24 cellular contexts compared by ENCODE assay signal in the genomic region with DNA sequence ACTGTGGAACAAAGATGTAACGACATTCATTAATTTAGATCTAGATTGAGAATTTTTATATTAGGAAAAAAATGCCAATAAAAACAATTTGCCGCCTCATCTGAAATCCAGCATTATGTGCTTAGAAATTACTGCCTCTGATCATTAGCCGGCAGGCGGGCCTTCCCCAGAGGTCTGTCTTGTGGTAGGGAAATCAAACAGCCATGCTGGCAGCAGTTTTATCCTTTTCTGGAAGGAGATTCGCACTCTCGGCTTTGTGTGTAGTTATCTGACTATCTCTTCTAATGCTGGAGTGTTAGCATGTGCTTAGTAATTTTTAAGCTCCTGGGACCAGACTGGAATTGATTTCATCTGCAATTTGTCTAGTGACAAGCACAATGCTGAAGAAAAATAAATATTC.
DNase-seq lines count a peak whose midpoint lies in the region; ATAC-seq and TF ChIP-seq lines count a peak whose summit lies in the region.
"Had no signal": no experiment of that assay in that cellular context is flagged by ENCODE, and none has a peak within 500 bp of the region (broad histone marks: within the 10 kb centered on the region; RNA-seq: fewer than 3 reads in every experiment).

No MANE protein-coding gene starts in this region.

- H3K27ac Mint-ChIP-seq in mesothelial cell of epicardium = peak overlapping the region; percentile 81
- H3K27ac Mint-ChIP-seq: CD8-positive, alpha-beta memory T cell had no signal

- no peaks in the 10 kb centered on the region for H3K27me3 Mint-ChIP-seq in mesothelial cell of epicardium (ENCODE audit: low read depth)
- H3K27me3 Mint-ChIP-seq: CD8-positive, alpha-beta memory T cell had no signal

- DNase-seq in mesothelial cell of epicardium (ENCODE audit: low spot score in 2 of 2, unreplicated experiment in 2 of 2) (no peak), sigmoid colon (no peak), lower lobe of right lung (no peak), NCI-H2196 (lab: John Stamatoyannopoulos, UW; ENCODE audit: unreplicated experiment) (no peak)
- DNase-seq in activated CD8-positive, alpha-beta memory T cell treated with anti-CD3 and anti-CD28 coated beads, Interleukin-2, amount 50 U/mL, for 48 hours = no peak
- DNase-seq: CD8-positive, alpha-beta memory T cell; DMS79 treated with DMSO at 0.1 percent for 48 hours; GF-D8; HCEC 1CT; KBM-7; MG63; NCI-H1105 treated with DMSO at 0.1 percent for 48 hours; NCI-H146; NCI-H1930; NCI-H2107; NCI-H446; NCI-H524 treated with DMSO at 0.1 percent for 48 hours; NCI-H774; PC-3; SK-N-SH had no signal

- peaks cover 70% of the 10 kb centered on the region for H3K4me1 Mint-ChIP-seq in mesothelial cell of epicardium
- H3K4me1 Mint-ChIP-seq: CD8-positive, alpha-beta memory T cell had no signal

- TF ChIP-seq CTCF in VCaP (conservative IDR thresholded peaks at IDR 0.05) (no peak), mesothelial cell of epicardium (IDR thresholded peaks at IDR 0.05; ENCODE audit: unreplicated experiment) (no peak), sigmoid colon (IDR thresholded peaks at IDR 0.05) (no peak), lower lobe of right lung (IDR thresholded peaks at IDR 0.05) (no peak)

- WGBS in sigmoid colon, 2 donors = 86 to 95% methylated on average over 6 of the region's 6 CpGs

- peak overlapping the region; percentile 31 for H3K27ac ChIP-seq in VCaP
- peak overlapping the region in 3 of 4 donors; percentile 16 to 23 (median 17) for H3K27ac ChIP-seq in sigmoid colon
- H3K27ac ChIP-seq in lower lobe of right lung = no peak overlapping the region
- H3K27ac ChIP-seq: A549 had no signal

- peaks cover 0 to 12% (median 12%) of the 10 kb centered on the region in 4 donors for H3K4me1 ChIP-seq in sigmoid colon
- peaks cover 7% of the 10 kb centered on the region for H3K4me1 ChIP-seq in lower lobe of right lung
- H3K4me1 ChIP-seq: A549 had no signal

- no peaks in the 10 kb centered on the region for H3K36me3 ChIP-seq in sigmoid colon
- H3K36me3 ChIP-seq in lower lobe of right lung = no peaks in the 10 kb centered on the region
- H3K36me3 ChIP-seq: MG63 had no signal

- ATAC-seq in lower lobe of right lung (no peak), HG02981 (IDR thresholded peaks at IDR 0.05; ENCODE audit: unreplicated experiment) (no peak)
- ATAC-seq: A549, PC-3 had no signal

- no peaks in the 10 kb centered on the region for H3K36me3 Mint-ChIP-seq in mesothelial cell of epicardium
- H3K36me3 Mint-ChIP-seq: CD14-positive monocyte; CD8-positive, alpha-beta memory T cell had no signal

- intact Hi-C loops in sigmoid colon (cut with DNase I) (loop anchor here (10.0 kb wide), 1 partner anchor 302 kb away; no protein-coding TSS in a partner anchor), lower lobe of right lung (cut with DNase I) (no loop called here)

- H3K27me3 ChIP-seq in sigmoid colon (no peaks in the 10 kb centered on the region), lower lobe of right lung (ENCODE audit: low read depth) (no peaks in the 10 kb centered on the region)
- H3K27me3 ChIP-seq: MG63 had no signal

- no peak for TF ChIP-seq POLR2A in sigmoid colon (IDR thresholded peaks at IDR 0.05)

- no peak for TF ChIP-seq EP300 in sigmoid colon (IDR thresholded peaks at IDR 0.05)

- H3K9me3 ChIP-seq in sigmoid colon (no peaks in the 10 kb centered on the region), lower lobe of right lung (no peaks in the 10 kb centered on the region)
- H3K9me3 ChIP-seq: A549, MG63, SK-N-SH had no signal

- H3K4me3 Mint-ChIP-seq in mesothelial cell of epicardium = no peak overlapping the region
- H3K4me3 Mint-ChIP-seq: CD14-positive monocyte; CD8-positive, alpha-beta memory T cell had no signal

- no peaks in the 10 kb centered on the region for H3K9me3 Mint-ChIP-seq in mesothelial cell of epicardium
- H3K9me3 Mint-ChIP-seq: CD14-positive monocyte had no signal

- no peak overlapping the region for H3K4me3 ChIP-seq in sigmoid colon
- no peak overlapping the region for H3K4me3 ChIP-seq in lower lobe of right lung
- H3K4me3 ChIP-seq: A549, MG63 had no signal
